1 cellular context compared by ENCODE assay signal in the genomic region with DNA sequence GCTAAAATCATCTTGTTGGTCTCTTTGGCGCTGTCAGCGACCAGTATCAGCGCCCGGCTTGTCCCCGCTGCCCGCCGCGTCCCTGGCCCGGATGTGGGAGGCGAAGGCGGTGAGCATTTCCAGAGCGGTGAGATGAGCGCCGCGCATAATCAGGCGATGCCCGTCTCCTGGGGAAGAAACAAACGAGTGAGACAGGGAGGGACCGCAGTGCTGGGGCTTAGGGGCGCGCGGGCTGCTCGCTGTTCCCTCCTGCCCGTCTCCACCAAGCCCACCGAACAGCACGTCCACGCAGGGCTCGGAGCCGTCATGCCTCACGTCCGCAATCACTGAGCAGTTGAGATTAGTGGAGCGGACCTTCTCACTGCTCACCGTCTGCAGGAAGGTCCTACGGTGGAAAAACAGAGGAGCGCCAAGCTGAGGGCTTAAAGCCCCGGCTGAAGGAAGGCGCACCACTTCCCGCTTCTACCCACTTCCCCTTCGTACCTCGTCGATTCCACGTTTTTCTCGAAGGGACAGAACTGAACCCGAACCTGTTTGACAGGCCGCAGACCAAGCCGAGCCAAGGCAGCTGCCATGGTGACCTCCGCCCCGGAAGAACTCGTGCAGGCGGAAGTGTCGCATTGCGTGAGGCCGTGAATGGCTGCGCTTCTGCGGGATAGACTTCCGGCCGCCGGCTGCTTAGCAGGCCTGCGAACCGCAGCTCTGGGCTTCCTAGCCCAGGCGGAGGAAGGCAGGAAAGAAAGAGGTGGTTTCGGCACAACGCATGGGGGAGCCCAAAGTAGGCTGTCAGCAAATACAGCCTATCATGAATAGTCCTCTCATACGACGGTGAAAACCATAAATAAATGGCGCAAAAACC.
TF ChIP-seq lines count a peak whose summit lies in the region.

A gene (minus strand): TSS at position 595 of the 859 bp plus-strand sequence. CDS start 20 bp downstream, at position 575.

TF ChIP-seq in K562, 482 proteins besides CTCF, POLR2A, EP300 and RAD21 (continued from another document and continues in another):
- TF ChIP-seq, protein P1, sequence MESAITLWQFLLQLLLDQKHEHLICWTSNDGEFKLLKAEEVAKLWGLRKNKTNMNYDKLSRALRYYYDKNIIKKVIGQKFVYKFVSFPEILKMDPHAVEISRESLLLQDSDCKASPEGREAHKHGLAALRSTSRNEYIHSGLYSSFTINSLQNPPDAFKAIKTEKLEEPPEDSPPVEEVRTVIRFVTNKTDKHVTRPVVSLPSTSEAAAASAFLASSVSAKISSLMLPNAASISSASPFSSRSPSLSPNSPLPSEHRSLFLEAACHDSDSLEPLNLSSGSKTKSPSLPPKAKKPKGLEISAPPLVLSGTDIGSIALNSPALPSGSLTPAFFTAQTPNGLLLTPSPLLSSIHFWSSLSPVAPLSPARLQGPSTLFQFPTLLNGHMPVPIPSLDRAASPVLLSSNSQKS (CRISPR knock-in tag; IDR thresholded peaks at IDR 0.05), result no peak
- TF ChIP-seq ZNF589 (CRISPR knock-in tag; IDR thresholded peaks at IDR 0.05; ENCODE audit: low read depth), result peak; percentile 83; the same call in 1 of the 2 replicates
- peak; percentile 54 for TF ChIP-seq HNRNPLL (IDR thresholded peaks at IDR 0.05; ENCODE audit: low read depth, low read length, poor library complexity, severe bottlenecking)
- no peak for TF ChIP-seq SMARCA5 (IDR thresholded peaks at IDR 0.05)
- peak; percentile 83 for TF ChIP-seq EP400 (IDR thresholded peaks at IDR 0.05)
- TF ChIP-seq JUN (IDR thresholded peaks at IDR 0.05; ENCODE audit: borderline replicate concordance, low read depth, low read length), result no peak
- TF ChIP-seq JUN (CRISPR knock-in tag; IDR thresholded peaks at IDR 0.05; ENCODE audit: borderline replicate concordance), result no peak
- TF ChIP-seq GTF2A2 (tag; IDR thresholded peaks at IDR 0.05), result no peak
- no peak for TF ChIP-seq NCOA4 (IDR thresholded peaks at IDR 0.05; ENCODE audit: partially characterized antibody)
- TF ChIP-seq MAFF (IDR thresholded peaks at IDR 0.05; ENCODE audit: low read length), result no peak
- TF ChIP-seq DMBX1 (CRISPR knock-in tag; IDR thresholded peaks at IDR 0.05; ENCODE audit: borderline replicate concordance), result no peak
- TF ChIP-seq, protein P2, sequence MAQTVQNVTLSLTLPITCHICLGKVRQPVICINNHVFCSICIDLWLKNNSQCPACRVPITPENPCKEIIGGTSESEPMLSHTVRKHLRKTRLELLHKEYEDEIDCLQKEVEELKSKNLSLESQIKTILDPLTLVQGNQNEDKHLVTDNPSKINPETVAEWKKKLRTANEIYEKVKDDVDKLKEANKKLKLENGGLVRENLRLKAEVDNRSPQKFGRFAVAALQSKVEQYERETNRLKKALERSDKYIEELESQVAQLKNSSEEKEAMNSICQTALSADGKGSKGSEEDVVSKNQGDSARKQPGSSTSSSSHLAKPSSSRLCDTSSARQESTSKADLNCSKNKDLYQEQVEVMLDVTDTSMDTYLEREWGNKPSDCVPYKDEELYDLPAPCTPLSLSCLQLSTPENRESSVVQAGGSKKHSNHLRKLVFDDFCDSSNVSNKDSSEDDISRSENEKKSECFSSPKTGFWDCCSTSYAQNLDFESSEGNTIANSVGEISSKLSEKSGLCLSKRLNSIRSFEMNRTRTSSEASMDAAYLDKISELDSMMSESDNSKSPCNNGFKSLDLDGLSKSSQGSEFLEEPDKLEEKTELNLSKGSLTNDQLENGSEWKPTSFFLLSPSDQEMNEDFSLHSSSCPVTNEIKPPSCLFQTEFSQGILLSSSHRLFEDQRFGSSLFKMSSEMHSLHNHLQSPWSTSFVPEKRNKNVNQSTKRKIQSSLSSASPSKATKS (CRISPR knock-in tag; IDR thresholded peaks at IDR 0.05), result peak; percentile 80; the same call in 1 of the 2 replicates
- 0 out of 2 replicates have a peak, but pooled peaks have one; percentile 61 for TF ChIP-seq ZNF583 (CRISPR knock-in tag; IDR thresholded peaks at IDR 0.05)
- TF ChIP-seq, protein P3, sequence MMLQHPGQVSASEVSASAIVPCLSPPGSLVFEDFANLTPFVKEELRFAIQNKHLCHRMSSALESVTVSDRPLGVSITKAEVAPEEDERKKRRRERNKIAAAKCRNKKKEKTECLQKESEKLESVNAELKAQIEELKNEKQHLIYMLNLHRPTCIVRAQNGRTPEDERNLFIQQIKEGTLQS (IDR thresholded peaks at IDR 0.05), result no peak
- TF ChIP-seq, protein P3 (CRISPR knock-in tag; conservative IDR thresholded peaks at IDR 0.05), result no peak
- TF ChIP-seq SMARCC2 (IDR thresholded peaks at IDR 0.05; ENCODE audit: low read depth), result no peak
- TF ChIP-seq CHD2 (IDR thresholded peaks at IDR 0.05; ENCODE audit: low read depth, low read length), result peak; percentile 72; the same call in 1 of the 2 replicates
- TF ChIP-seq BRF1 (IDR thresholded peaks at IDR 0.05; ENCODE audit: borderline replicate concordance, extremely low read depth, insufficient read length), result no peak
- no peak for TF ChIP-seq CBX8 (IDR thresholded peaks at IDR 0.05; ENCODE audit: borderline replicate concordance, extremely low read depth, low read depth, low read length, poor library complexity, severe bottlenecking)
- TF ChIP-seq FOXA3 (CRISPR knock-in tag; conservative IDR thresholded peaks at IDR 0.05 in 1 of 2, IDR thresholded peaks at IDR 0.05 in 1 of 2), result no peak
- peak; percentile 97 for TF ChIP-seq ETV1 (tag; conservative IDR thresholded peaks at IDR 0.05; ENCODE audit: low read depth)
- TF ChIP-seq NFYB (IDR thresholded peaks at IDR 0.05; ENCODE audit: extremely low read depth, insufficient read length), result no peak
- TF ChIP-seq, protein P4, sequence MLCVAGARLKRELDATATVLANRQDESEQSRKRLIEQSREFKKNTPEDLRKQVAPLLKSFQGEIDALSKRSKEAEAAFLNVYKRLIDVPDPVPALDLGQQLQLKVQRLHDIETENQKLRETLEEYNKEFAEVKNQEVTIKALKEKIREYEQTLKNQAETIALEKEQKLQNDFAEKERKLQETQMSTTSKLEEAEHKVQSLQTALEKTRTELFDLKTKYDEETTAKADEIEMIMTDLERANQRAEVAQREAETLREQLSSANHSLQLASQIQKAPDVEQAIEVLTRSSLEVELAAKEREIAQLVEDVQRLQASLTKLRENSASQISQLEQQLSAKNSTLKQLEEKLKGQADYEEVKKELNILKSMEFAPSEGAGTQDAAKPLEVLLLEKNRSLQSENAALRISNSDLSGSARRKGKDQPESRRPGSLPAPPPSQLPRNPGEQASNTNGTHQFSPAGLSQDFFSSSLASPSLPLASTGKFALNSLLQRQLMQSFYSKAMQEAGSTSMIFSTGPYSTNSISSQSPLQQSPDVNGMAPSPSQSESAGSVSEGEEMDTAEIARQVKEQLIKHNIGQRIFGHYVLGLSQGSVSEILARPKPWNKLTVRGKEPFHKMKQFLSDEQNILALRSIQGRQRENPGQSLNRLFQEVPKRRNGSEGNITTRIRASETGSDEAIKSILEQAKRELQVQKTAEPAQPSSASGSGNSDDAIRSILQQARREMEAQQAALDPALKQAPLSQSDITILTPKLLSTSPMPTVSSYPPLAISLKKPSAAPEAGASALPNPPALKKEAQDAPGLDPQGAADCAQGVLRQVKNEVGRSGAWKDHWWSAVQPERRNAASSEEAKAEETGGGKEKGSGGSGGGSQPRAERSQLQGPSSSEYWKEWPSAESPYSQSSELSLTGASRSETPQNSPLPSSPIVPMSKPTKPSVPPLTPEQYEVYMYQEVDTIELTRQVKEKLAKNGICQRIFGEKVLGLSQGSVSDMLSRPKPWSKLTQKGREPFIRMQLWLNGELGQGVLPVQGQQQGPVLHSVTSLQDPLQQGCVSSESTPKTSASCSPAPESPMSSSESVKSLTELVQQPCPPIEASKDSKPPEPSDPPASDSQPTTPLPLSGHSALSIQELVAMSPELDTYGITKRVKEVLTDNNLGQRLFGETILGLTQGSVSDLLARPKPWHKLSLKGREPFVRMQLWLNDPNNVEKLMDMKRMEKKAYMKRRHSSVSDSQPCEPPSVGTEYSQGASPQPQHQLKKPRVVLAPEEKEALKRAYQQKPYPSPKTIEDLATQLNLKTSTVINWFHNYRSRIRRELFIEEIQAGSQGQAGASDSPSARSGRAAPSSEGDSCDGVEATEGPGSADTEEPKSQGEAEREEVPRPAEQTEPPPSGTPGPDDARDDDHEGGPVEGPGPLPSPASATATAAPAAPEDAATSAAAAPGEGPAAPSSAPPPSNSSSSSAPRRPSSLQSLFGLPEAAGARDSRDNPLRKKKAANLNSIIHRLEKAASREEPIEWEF (CRISPR knock-in tag; IDR thresholded peaks at IDR 0.05), result no peak
- peak; percentile 100 for TF ChIP-seq POLR2AphosphoS2 (IDR thresholded peaks at IDR 0.05; ENCODE audit: low read length)
- TF ChIP-seq, protein P5, sequence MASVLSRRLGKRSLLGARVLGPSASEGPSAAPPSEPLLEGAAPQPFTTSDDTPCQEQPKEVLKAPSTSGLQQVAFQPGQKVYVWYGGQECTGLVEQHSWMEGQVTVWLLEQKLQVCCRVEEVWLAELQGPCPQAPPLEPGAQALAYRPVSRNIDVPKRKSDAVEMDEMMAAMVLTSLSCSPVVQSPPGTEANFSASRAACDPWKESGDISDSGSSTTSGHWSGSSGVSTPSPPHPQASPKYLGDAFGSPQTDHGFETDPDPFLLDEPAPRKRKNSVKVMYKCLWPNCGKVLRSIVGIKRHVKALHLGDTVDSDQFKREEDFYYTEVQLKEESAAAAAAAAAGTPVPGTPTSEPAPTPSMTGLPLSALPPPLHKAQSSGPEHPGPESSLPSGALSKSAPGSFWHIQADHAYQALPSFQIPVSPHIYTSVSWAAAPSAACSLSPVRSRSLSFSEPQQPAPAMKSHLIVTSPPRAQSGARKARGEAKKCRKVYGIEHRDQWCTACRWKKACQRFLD (CRISPR knock-in tag; IDR thresholded peaks at IDR 0.05), result no peak
- TF ChIP-seq, protein P6, sequence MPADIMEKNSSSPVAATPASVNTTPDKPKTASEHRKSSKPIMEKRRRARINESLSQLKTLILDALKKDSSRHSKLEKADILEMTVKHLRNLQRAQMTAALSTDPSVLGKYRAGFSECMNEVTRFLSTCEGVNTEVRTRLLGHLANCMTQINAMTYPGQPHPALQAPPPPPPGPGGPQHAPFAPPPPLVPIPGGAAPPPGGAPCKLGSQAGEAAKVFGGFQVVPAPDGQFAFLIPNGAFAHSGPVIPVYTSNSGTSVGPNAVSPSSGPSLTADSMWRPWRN (IDR thresholded peaks at IDR 0.05; ENCODE audit: low read depth), result peak; percentile 7; the same call in 1 of the 2 replicates
- TF ChIP-seq, protein P7, sequence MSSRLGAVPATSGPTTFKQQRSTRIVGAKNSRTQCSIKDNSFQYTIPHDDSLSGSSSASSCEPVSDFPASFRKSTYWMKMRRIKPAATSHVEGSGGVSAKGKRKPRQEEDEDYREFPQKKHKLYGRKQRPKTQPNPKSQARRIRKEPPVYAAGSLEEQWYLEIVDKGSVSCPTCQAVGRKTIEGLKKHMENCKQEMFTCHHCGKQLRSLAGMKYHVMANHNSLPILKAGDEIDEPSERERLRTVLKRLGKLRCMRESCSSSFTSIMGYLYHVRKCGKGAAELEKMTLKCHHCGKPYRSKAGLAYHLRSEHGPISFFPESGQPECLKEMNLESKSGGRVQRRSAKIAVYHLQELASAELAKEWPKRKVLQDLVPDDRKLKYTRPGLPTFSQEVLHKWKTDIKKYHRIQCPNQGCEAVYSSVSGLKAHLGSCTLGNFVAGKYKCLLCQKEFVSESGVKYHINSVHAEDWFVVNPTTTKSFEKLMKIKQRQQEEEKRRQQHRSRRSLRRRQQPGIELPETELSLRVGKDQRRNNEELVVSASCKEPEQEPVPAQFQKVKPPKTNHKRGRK (tag; IDR thresholded peaks at IDR 0.05), result no peak
- TF ChIP-seq PYGO2 (tag; IDR thresholded peaks at IDR 0.05), result no peak
- no peak for TF ChIP-seq ZNF507 (tag; conservative IDR thresholded peaks at IDR 0.05)
- TF ChIP-seq HMGN3 (IDR thresholded peaks at IDR 0.05; ENCODE audit: borderline replicate concordance, extremely low read depth, insufficient read length, low read depth, low read length), result peak; percentile 72
- TF ChIP-seq ZBED1 (IDR thresholded peaks at IDR 0.05), result peak; percentile 90
- no peak for TF ChIP-seq ZNF197 (CRISPR knock-in tag; IDR thresholded peaks at IDR 0.05; ENCODE audit: low read depth)
- no peak for TF ChIP-seq FIP1L1 (IDR thresholded peaks at IDR 0.05; ENCODE audit: low read depth, low read length, poor library complexity, severe bottlenecking)
- TF ChIP-seq ZNF551 (CRISPR knock-in tag; IDR thresholded peaks at IDR 0.05), result no peak
- peak; percentile 61 for TF ChIP-seq SMAD1 (IDR thresholded peaks at IDR 0.05; ENCODE audit: low read depth, low read length, partially characterized antibody)
- TF ChIP-seq, protein P8, sequence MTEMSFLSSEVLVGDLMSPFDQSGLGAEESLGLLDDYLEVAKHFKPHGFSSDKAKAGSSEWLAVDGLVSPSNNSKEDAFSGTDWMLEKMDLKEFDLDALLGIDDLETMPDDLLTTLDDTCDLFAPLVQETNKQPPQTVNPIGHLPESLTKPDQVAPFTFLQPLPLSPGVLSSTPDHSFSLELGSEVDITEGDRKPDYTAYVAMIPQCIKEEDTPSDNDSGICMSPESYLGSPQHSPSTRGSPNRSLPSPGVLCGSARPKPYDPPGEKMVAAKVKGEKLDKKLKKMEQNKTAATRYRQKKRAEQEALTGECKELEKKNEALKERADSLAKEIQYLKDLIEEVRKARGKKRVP (CRISPR knock-in tag; IDR thresholded peaks at IDR 0.05), result peak; percentile 51
- TF ChIP-seq, protein P9, sequence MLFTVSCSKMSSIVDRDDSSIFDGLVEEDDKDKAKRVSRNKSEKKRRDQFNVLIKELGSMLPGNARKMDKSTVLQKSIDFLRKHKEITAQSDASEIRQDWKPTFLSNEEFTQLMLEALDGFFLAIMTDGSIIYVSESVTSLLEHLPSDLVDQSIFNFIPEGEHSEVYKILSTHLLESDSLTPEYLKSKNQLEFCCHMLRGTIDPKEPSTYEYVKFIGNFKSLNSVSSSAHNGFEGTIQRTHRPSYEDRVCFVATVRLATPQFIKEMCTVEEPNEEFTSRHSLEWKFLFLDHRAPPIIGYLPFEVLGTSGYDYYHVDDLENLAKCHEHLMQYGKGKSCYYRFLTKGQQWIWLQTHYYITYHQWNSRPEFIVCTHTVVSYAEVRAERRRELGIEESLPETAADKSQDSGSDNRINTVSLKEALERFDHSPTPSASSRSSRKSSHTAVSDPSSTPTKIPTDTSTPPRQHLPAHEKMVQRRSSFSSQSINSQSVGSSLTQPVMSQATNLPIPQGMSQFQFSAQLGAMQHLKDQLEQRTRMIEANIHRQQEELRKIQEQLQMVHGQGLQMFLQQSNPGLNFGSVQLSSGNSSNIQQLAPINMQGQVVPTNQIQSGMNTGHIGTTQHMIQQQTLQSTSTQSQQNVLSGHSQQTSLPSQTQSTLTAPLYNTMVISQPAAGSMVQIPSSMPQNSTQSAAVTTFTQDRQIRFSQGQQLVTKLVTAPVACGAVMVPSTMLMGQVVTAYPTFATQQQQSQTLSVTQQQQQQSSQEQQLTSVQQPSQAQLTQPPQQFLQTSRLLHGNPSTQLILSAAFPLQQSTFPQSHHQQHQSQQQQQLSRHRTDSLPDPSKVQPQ (CRISPR knock-in tag; IDR thresholded peaks at IDR 0.05; ENCODE audit: borderline replicate concordance), result no peak
